Comparison of ENCODE assay signal across 1 cellular context in the genomic region with DNA sequence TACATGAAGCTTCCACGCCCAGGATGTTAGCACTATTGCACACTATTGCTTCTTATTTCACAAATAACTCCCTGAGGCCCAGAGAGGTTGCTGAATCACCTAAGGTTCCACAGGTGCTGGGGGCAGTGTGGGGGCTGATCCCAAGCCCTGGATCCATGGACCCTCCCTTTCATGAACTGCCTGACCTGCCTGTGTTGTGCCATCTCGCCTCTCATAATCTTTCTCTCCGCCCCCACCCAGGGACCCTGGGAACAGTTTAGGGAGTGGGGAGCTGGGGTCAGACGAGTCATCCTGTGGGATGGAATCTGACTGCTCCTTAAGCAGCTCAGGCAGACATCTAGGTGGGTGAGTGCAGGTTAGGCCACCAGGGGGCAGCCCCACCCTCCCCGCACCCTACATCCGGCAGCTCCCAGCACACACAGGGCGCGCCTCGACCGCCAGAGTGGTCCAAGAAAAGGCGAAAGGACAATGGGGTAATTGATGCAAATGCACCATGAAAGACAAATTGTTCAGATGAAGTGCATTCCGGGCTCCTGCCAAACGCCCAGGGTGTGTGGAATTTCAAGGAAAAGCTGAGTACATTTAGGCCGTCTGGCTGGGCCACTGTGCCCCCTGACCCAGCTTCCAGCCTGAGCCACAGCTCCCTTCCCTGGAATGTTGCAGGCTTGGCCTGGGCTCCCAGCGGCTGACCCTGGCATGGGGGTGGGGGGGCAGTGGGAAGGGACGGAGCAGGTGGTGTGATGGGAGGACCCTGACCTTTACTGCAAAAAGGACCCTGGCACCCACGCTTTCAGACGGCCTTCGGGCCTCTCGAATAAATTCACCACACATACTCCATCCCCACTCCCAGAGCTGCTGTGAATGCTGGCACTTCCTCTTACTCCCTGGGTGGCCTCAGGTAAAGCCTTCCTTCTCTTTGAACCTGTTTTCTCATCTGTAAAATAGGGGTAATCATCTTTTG.
A peak's percentile ranks its signal among the peaks of the same experiment; 100 is the strongest.
TF ChIP-seq lines count a peak whose summit lies in the region.

No MANE protein-coding gene starts in this region.

TF ChIP-seq in HEK293, 187 proteins besides CTCF, POLR2A, EP300 and RAD21 (continued from another document):
- TF ChIP-seq ZSCAN30 (tag by site-specific recombination; IDR thresholded peaks at IDR 0.05) (0 out of 2 replicates have a peak, but pooled peaks have one; percentile 16), OVOL3 (tag by site-specific recombination; IDR thresholded peaks at IDR 0.05) (no peak), ZNF654 (tag by site-specific recombination; IDR thresholded peaks at IDR 0.05; ENCODE audit: low read depth) (peak; percentile 47), SCRT1 (tag by site-specific recombination; IDR thresholded peaks at IDR 0.05; ENCODE audit: borderline replicate concordance) (peak; percentile 87), BCL11A (tag by site-specific recombination; IDR thresholded peaks at IDR 0.05; ENCODE audit: low read depth) (0 out of 2 replicates have a peak, but pooled peaks have one; percentile 6), EGR2 (tag by site-specific recombination; IDR thresholded peaks at IDR 0.05; ENCODE audit: low read depth) (peak; percentile 92), ZNF354C (tag by site-specific recombination; IDR thresholded peaks at IDR 0.05; ENCODE audit: borderline replicate concordance, low read depth) (no peak)
- TF ChIP-seq, protein P1, sequence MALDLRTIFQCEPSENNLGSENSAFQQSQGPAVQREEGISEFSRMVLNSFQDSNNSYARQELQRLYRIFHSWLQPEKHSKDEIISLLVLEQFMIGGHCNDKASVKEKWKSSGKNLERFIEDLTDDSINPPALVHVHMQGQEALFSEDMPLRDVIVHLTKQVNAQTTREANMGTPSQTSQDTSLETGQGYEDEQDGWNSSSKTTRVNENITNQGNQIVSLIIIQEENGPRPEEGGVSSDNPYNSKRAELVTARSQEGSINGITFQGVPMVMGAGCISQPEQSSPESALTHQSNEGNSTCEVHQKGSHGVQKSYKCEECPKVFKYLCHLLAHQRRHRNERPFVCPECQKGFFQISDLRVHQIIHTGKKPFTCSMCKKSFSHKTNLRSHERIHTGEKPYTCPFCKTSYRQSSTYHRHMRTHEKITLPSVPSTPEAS (tag by site-specific recombination; IDR thresholded peaks at IDR 0.05): no peak
- TF ChIP-seq, protein P2, sequence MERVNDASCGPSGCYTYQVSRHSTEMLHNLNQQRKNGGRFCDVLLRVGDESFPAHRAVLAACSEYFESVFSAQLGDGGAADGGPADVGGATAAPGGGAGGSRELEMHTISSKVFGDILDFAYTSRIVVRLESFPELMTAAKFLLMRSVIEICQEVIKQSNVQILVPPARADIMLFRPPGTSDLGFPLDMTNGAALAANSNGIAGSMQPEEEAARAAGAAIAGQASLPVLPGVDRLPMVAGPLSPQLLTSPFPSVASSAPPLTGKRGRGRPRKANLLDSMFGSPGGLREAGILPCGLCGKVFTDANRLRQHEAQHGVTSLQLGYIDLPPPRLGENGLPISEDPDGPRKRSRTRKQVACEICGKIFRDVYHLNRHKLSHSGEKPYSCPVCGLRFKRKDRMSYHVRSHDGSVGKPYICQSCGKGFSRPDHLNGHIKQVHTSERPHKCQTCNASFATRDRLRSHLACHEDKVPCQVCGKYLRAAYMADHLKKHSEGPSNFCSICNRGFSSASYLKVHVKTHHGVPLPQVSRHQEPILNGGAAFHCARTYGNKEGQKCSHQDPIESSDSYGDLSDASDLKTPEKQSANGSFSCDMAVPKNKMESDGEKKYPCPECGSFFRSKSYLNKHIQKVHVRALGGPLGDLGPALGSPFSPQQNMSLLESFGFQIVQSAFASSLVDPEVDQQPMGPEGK (tag by site-specific recombination; IDR thresholded peaks at IDR 0.05): peak; percentile 44; the same call in 1 of the 2 replicates
- TF ChIP-seq, protein P3, sequence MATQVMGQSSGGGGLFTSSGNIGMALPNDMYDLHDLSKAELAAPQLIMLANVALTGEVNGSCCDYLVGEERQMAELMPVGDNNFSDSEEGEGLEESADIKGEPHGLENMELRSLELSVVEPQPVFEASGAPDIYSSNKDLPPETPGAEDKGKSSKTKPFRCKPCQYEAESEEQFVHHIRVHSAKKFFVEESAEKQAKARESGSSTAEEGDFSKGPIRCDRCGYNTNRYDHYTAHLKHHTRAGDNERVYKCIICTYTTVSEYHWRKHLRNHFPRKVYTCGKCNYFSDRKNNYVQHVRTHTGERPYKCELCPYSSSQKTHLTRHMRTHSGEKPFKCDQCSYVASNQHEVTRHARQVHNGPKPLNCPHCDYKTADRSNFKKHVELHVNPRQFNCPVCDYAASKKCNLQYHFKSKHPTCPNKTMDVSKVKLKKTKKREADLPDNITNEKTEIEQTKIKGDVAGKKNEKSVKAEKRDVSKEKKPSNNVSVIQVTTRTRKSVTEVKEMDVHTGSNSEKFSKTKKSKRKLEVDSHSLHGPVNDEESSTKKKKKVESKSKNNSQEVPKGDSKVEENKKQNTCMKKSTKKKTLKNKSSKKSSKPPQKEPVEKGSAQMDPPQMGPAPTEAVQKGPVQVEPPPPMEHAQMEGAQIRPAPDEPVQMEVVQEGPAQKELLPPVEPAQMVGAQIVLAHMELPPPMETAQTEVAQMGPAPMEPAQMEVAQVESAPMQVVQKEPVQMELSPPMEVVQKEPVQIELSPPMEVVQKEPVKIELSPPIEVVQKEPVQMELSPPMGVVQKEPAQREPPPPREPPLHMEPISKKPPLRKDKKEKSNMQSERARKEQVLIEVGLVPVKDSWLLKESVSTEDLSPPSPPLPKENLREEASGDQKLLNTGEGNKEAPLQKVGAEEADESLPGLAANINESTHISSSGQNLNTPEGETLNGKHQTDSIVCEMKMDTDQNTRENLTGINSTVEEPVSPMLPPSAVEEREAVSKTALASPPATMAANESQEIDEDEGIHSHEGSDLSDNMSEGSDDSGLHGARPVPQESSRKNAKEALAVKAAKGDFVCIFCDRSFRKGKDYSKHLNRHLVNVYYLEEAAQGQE (tag by site-specific recombination; IDR thresholded peaks at IDR 0.05): no peak
TF ChIP-seq in HEK293: peak in this region for 12.
